14 cellular contexts compared by ENCODE assay signal in genomic region chr7:18575989-18576572, GRCh38.
"Had no signal": no experiment of that assay in that cellular context is flagged by ENCODE, and none has a peak within 500 bp of the region (broad histone marks: within the 10 kb centered on the region; RNA-seq: fewer than 3 reads in every experiment).

No MANE protein-coding gene starts in this region.

- ATAC-seq: left ventricle myocardium superior had no signal

- H3K27me3 Mint-ChIP-seq: brain, type B pancreatic cell had no signal

- H3K4me1 ChIP-seq: adrenal gland had no signal

- H3K9me3 ChIP-seq: adrenal gland had no signal

- H3K4me3 Mint-ChIP-seq: brain, type B pancreatic cell had no signal

- H3K27ac ChIP-seq: adrenal gland, hepatocyte had no signal

- H3K36me3 Mint-ChIP-seq: type B pancreatic cell had no signal

- H3K4me3 ChIP-seq: adrenal gland, hepatocyte had no signal

- H3K27ac Mint-ChIP-seq: type B pancreatic cell had no signal

- DNase-seq: activated CD4-positive, alpha-beta T cell treated with anti-CD3 and anti-CD28 coated beads, Interleukin-2, amount 50 U/mL, for 1 hour; activated naive CD4-positive, alpha-beta T cell treated with anti-CD3 and anti-CD28 coated beads, Interleukin-2, amount 50 U/mL, for 16 hours; adrenal gland; dermis blood vessel endothelial cell; erythroblast; kidney; left ventricle myocardium superior; mesendoderm; small intestine; stimulated activated naive CD4-positive, alpha-beta T cell; substantia nigra had no signal

- H3K36me3 ChIP-seq: adrenal gland had no signal

- H3K27me3 ChIP-seq: adrenal gland, hepatocyte had no signal

- H3K9me3 Mint-ChIP-seq: brain, type B pancreatic cell had no signal
